Comparison of ENCODE assay signal across 25 cellular contexts in the genomic region with DNA sequence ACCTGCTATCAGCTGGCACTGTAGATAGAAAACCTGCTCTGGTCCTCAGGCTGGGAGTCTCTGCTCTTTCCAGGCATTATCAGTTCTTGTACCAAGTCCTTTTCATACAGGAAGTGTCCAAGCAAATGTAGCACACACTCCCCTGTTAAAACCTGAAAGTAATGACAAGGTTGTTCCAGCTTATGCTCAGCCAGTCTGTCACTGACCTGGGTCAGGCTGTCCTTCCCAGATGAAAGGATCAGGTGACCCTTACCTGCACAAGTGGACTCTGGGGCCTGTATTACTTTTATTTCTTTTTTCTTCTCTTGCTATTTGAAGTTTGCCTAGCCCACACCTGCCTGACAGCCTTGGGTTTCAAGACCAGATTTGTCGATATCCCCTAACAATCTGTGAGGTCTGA.
"Had no signal": no experiment of that assay in that cellular context is flagged by ENCODE, and none has a peak within 500 bp of the region (broad histone marks: within the 10 kb centered on the region; RNA-seq: fewer than 3 reads in every experiment).

No MANE protein-coding gene starts in this region.

- ATAC-seq: heart right ventricle; left colon; mucosa of descending colon; naive thymus-derived CD4-positive, alpha-beta T cell; natural killer cell treated with Interleukin-12 subunit alpha and Interleukin-12 subunit beta and Interleukin-15 and Interleukin-18, amount 100 ng/mL, for 72 hours; sciatic nerve; stimulated activated naive B cell treated with anti-CD40 and anti-IgM and Interleukin-4, amounts not matched to agents 10 μg/mL and 1 μg/mL and 100 μg/mL, for 72 hours; stimulated activated naive CD8-positive, alpha-beta T cell treated with anti-CD3 and anti-CD28 coated beads, Interleukin-15, Interleukin-2, amounts not matched to agents 100 U/mL and 50 U/mL, for 24 hours had no signal

- H3K4me3 ChIP-seq: heart right ventricle, left ventricle myocardium inferior, lung, mucosa of descending colon, ovary, right atrium auricular region, skin epidermis, stomach, suprapubic skin, thoracic aorta, transverse colon, upper lobe of left lung had no signal

- DNase-seq: heart right ventricle; hippocampal formation; kidney; left colon; left ventricle myocardium inferior; midbrain; mucosa of descending colon; naive thymus-derived CD4-positive, alpha-beta T cell; ovary; stimulated activated CD4-positive, alpha-beta T cell treated with anti-CD3 and anti-CD28 coated beads, Interleukin-12 subunit alpha, Interleukin-12 subunit beta, amount 100 ng/mL, for 4 hours; stimulated activated CD4-positive, alpha-beta T cell treated with anti-CD3 and anti-CD28 coated beads, Interleukin-15, amount 100 ng/mL, for 24 hours; stimulated activated CD4-positive, alpha-beta T cell treated with anti-CD3 and anti-CD28 coated beads, Interleukin-2, amount 100 ng/mL, for 24 hours; stimulated activated CD4-positive, alpha-beta T cell treated with anti-CD3 and anti-CD28 coated beads, Interleukin-4, amount 100 ng/mL, for 1 hour; stimulated activated naive B cell treated with anti-CD40 and anti-IgM and Interleukin-4, amounts not matched to agents 10 μg/mL and 1 μg/mL and 100 μg/mL, for 72 hours; stimulated activated naive CD8-positive, alpha-beta T cell treated with anti-CD3 and anti-CD28 coated beads, Interleukin-15, Interleukin-2, amounts not matched to agents 100 U/mL and 50 U/mL, for 24 hours; stomach; transverse colon; upper lobe of left lung had no signal

- H3K9me3 ChIP-seq: heart right ventricle, left ventricle myocardium inferior, mucosa of descending colon, ovary, right atrium auricular region, stomach, suprapubic skin, thoracic aorta, transverse colon, upper lobe of left lung had no signal

- H3K4me1 ChIP-seq: heart right ventricle, left ventricle myocardium inferior, right atrium auricular region, stomach, suprapubic skin, transverse colon, upper lobe of left lung had no signal

- H3K36me3 ChIP-seq: heart right ventricle, left ventricle myocardium inferior, ovary, right atrium auricular region, stomach, suprapubic skin, thoracic aorta, transverse colon, upper lobe of left lung had no signal

- H3K27ac ChIP-seq: heart right ventricle, left ventricle myocardium inferior, ovary, right atrium auricular region, skin epidermis, stomach, suprapubic skin, thoracic aorta, transverse colon, upper lobe of left lung had no signal

- H3K27me3 ChIP-seq: heart right ventricle, ovary, right atrium auricular region, stomach, suprapubic skin, transverse colon, upper lobe of left lung had no signal
